ENCODE assay signal across 9 cellular contexts in the genomic region with DNA sequence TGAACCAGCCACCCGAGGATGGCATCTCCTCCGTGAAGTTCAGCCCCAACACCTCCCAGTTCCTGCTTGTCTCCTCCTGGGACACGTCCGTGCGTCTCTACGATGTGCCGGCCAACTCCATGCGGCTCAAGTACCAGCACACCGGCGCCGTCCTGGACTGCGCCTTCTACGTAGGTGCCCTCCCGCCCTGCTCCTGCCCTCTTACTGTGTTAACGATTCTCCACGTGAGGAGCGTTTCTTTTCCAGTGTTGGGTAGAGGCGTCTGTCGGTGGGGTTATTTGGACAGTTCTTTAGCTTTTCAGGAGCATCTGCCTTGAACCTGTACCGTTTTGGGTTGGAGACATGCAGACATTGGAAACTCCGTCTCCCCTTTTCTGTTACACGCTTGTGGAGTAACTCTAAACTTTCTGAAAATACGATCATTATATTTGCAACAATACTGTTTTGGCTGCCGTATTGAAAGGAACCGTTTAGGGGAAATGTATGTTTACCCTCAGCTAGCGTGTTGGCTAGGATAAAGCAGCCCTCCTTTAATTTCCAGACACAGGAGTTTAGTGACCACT. TPM values are rescaled to one million over a fixed set of nuclear protein-coding genes. Genes with fewer than 3 reads are reported as not detected.
DNase-seq lines count a peak whose midpoint lies in the region; ATAC-seq and TF ChIP-seq lines count a peak whose summit lies in the region.
"Had no signal": no experiment of that assay in that cellular context is flagged by ENCODE, and none has a peak within 500 bp of the region (broad histone marks: within the 10 kb centered on the region; RNA-seq: fewer than 3 reads in every experiment).

No MANE protein-coding gene starts in this region.

- CTCF ChIA-PET in RWPE1 (lab: Yijun Ruan, JAX) = interaction anchor here (0.6 to 1.7 kb wide), 3 partner anchors 22 to 210 kb away, joined by 5 to 6 read pairs (median 5); no protein-coding TSS in a partner anchor

- H3K27ac ChIP-seq in RWPE1 (peak overlapping the region; percentile 94), endodermal cell (ENCODE audit: low read depth, low read length) (no peak overlapping the region)

- H3K36me3 ChIP-seq in endodermal cell (ENCODE audit: control insufficient read depth, insufficient read depth, low read length) = peaks cover 42% of the 10 kb centered on the region

- no peak for TF ChIP-seq CTCF in RWPE1 (conservative IDR thresholded peaks at IDR 0.05; ENCODE audit: low read depth)
- TF ChIP-seq CTCF in endodermal cell (conservative IDR thresholded peaks at IDR 0.05) = no peak
- TF ChIP-seq CTCF in natural killer cell (IDR thresholded peaks at IDR 0.05) = no peak

- ATAC-seq in HG02798 (IDR thresholded peaks at IDR 0.05; ENCODE audit: poor library complexity, unreplicated experiment) (peak; percentile 18), natural killer cell (no peak)

- peaks cover 38% of the 10 kb centered on the region for H3K27me3 Mint-ChIP-seq in endodermal cell (ENCODE audit: insufficient read depth)
- peaks cover 18 to 19% of the 10 kb centered on the region in 2 donors for H3K27me3 Mint-ChIP-seq in natural killer cell (ENCODE audit: low read depth in 2 of 2)

- peaks cover 36% of the 10 kb centered on the region for H3K27me3 ChIP-seq in endodermal cell (ENCODE audit: control insufficient read depth, insufficient read depth, low read length, poor library complexity, severe bottlenecking)

- POLR2A ChIA-PET in RWPE1 (lab: Yijun Ruan, JAX; ENCODE audit: low non-redundant PET) = no interaction called here

- peak; percentile 44 for DNase-seq in activated CD4-positive, alpha-beta T cell treated with anti-CD3 and anti-CD28 coated beads for 48 hours
- DNase-seq in activated CD4-positive, alpha-beta T cell treated with anti-CD3 and anti-CD28 coated beads, Interleukin-2, amount 50 U/mL, for 48 hours = no peak
- DNase-seq in RWPE1 (ENCODE audit: low spot score) = peak; percentile 53
- DNase-seq in endodermal cell = peak; percentile 82
- DNase-seq in natural killer cell = peak; percentile 21
- DNase-seq in posterior vena cava (ENCODE audit: low spot score) = no peak
- DNase-seq in G401 (ENCODE audit: low spot score) = no peak

- intact Hi-C loops in natural killer cell (cut with micrococcal nuclease) = loop anchor here (1.0 to 5.0 kb wide), 2 partner anchors 87 to 147 kb away; partner anchors contain the start of gene IKZF5
- intact Hi-C loops in posterior vena cava (cut with DNase I) = no loop called here

- H3K36me3 Mint-ChIP-seq in endodermal cell (ENCODE audit: low read depth) (peaks cover 37% of the 10 kb centered on the region), natural killer cell (no peaks in the 10 kb centered on the region)

- H3K4me3 Mint-ChIP-seq in endodermal cell (peak overlapping the region; percentile 96), natural killer cell (peak overlapping the region; percentile 99)

- H3K9me3 Mint-ChIP-seq in endodermal cell (no peaks in the 10 kb centered on the region), natural killer cell (no peaks in the 10 kb centered on the region)

- peak overlapping the region; percentile 92 for H3K4me3 ChIP-seq in endodermal cell (ENCODE audit: low read length)

- H3K9me3 ChIP-seq in endodermal cell (ENCODE audit: control insufficient read depth, low read length) = no peaks in the 10 kb centered on the region

- in situ Hi-C loops in G401 (cut with HindIII; ENCODE audit: low sequenced_read_pairs) = no loop called here

- peak overlapping the region; percentile 58 for H3K9ac ChIP-seq in endodermal cell (ENCODE audit: extremely low read depth, low read length, poor library complexity, severe bottlenecking)

- peaks cover 3% of the 10 kb centered on the region for H3K4me1 ChIP-seq in endodermal cell (ENCODE audit: control insufficient read depth, insufficient read depth, low read length)

- H3K4me1 Mint-ChIP-seq in endodermal cell (peaks cover 11% of the 10 kb centered on the region), natural killer cell (peaks cover 56 to 58% of the 10 kb centered on the region in 2 donors)

- H3K27ac Mint-ChIP-seq in endodermal cell (peak overlapping the region; percentile 84), natural killer cell (peak overlapping the region; percentile 96 to 100)

- WGBS in endodermal cell (ENCODE audit: insufficient coverage in 1 of 2, insufficient read length in 1 of 2), 2 experiments = 9 to 12% methylated on average over 21 to 26 of the region's 26 CpGs

RNA-seq across cellular contexts. Expression of gene BUB3, which starts 0.8 kb away (rescaled TPM):
- 100 to 1,000 TPM; 113 to 130 TPM for total RNA-seq in endodermal cell
- polyA plus RNA-seq in endodermal cell (2013, experiment 1 of 2) = 169 TPM
- 153 TPM for polyA plus RNA-seq in endodermal cell (2013, experiment 2 of 2)
- total RNA-seq in natural killer cell = 100 to 1,000 TPM; 122 to 145 (median 125) TPM
- 10 to 100 TPM; 45.3 to 48.1 TPM for total RNA-seq in posterior vena cava
- 101 and 157 TPM in 2 replicates for total RNA-seq in G401 (2014; rRNA removed; shearing (Covaris generic))

RNA-seq across cellular contexts. Expression of gene HMX2, which starts 7.1 kb away (rescaled TPM):
- total RNA-seq in endodermal cell (not detected), natural killer cell (not detected), posterior vena cava (not detected)
- 0.21 TPM for polyA plus RNA-seq in endodermal cell (2013, experiment 1 of 2)
- polyA plus RNA-seq in endodermal cell (2013, experiment 2 of 2) = not detected
- not detected in 2 replicates for total RNA-seq in G401 (2014; rRNA removed; shearing (Covaris generic))
- total RNA-seq: pulmonary artery endothelial cell had no signal

RNA-seq across cellular contexts. Expression of gene HMX3, which starts 19.3 kb away (rescaled TPM):
- not detected for total RNA-seq in endodermal cell
- not detected for polyA plus RNA-seq in endodermal cell (2013, experiment 1 of 2)
- polyA plus RNA-seq in endodermal cell (2013, experiment 2 of 2) = not detected
- total RNA-seq in natural killer cell = under 1 TPM in 1 of 3 donors, not detected in 2; 0.33 TPM
- not detected for total RNA-seq in posterior vena cava
- total RNA-seq in G401 (2014; rRNA removed; shearing (Covaris generic)) = not detected in 2 replicates
- total RNA-seq: pulmonary artery endothelial cell had no signal

Comparison
In these comparisons a context has a peak if more than half of its experiments do, and no peak if none do; other contexts are left out.
1. DNase-seq: peak in activated CD4-positive, alpha-beta T cell treated with anti-CD3 and anti-CD28 coated beads for 48 hours (single experiment), RWPE1 (single experiment), endodermal cell (single experiment) and natural killer cell (single experiment); none in activated CD4-positive, alpha-beta T cell treated with anti-CD3 and anti-CD28 coated beads, Interleukin-2, amount 50 U/mL, for 48 hours (0 of 2), posterior vena cava (single experiment) and G401 (single experiment).